In the genomic region with DNA sequence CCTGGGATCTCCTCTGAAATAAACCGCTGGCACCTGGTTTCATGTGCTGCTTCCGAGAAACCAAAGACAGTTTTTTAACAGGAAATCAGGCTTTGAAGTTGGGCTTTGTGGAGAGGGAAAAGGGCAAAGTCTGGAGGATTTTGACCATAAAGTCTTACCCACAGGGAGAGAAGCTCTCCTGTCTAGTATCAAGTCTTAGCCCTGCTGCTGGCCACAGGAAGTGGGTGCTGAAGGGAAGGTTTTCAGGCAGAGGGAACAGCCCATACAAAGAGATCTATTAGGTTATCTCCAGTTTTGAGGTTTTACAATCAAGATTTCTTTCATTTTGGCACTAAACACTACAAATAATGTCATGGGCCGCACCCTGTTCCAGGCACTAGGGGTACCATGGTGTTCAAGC, we compare ENCODE assay signal across 1 cellular context.
TF ChIP-seq lines count a peak whose summit lies in the region.

No MANE protein-coding gene starts in this region.

TF ChIP-seq in GM23338, 12 proteins besides CTCF, POLR2A, EP300 and RAD21 (continued from another document):
- TF ChIP-seq, protein P1, sequence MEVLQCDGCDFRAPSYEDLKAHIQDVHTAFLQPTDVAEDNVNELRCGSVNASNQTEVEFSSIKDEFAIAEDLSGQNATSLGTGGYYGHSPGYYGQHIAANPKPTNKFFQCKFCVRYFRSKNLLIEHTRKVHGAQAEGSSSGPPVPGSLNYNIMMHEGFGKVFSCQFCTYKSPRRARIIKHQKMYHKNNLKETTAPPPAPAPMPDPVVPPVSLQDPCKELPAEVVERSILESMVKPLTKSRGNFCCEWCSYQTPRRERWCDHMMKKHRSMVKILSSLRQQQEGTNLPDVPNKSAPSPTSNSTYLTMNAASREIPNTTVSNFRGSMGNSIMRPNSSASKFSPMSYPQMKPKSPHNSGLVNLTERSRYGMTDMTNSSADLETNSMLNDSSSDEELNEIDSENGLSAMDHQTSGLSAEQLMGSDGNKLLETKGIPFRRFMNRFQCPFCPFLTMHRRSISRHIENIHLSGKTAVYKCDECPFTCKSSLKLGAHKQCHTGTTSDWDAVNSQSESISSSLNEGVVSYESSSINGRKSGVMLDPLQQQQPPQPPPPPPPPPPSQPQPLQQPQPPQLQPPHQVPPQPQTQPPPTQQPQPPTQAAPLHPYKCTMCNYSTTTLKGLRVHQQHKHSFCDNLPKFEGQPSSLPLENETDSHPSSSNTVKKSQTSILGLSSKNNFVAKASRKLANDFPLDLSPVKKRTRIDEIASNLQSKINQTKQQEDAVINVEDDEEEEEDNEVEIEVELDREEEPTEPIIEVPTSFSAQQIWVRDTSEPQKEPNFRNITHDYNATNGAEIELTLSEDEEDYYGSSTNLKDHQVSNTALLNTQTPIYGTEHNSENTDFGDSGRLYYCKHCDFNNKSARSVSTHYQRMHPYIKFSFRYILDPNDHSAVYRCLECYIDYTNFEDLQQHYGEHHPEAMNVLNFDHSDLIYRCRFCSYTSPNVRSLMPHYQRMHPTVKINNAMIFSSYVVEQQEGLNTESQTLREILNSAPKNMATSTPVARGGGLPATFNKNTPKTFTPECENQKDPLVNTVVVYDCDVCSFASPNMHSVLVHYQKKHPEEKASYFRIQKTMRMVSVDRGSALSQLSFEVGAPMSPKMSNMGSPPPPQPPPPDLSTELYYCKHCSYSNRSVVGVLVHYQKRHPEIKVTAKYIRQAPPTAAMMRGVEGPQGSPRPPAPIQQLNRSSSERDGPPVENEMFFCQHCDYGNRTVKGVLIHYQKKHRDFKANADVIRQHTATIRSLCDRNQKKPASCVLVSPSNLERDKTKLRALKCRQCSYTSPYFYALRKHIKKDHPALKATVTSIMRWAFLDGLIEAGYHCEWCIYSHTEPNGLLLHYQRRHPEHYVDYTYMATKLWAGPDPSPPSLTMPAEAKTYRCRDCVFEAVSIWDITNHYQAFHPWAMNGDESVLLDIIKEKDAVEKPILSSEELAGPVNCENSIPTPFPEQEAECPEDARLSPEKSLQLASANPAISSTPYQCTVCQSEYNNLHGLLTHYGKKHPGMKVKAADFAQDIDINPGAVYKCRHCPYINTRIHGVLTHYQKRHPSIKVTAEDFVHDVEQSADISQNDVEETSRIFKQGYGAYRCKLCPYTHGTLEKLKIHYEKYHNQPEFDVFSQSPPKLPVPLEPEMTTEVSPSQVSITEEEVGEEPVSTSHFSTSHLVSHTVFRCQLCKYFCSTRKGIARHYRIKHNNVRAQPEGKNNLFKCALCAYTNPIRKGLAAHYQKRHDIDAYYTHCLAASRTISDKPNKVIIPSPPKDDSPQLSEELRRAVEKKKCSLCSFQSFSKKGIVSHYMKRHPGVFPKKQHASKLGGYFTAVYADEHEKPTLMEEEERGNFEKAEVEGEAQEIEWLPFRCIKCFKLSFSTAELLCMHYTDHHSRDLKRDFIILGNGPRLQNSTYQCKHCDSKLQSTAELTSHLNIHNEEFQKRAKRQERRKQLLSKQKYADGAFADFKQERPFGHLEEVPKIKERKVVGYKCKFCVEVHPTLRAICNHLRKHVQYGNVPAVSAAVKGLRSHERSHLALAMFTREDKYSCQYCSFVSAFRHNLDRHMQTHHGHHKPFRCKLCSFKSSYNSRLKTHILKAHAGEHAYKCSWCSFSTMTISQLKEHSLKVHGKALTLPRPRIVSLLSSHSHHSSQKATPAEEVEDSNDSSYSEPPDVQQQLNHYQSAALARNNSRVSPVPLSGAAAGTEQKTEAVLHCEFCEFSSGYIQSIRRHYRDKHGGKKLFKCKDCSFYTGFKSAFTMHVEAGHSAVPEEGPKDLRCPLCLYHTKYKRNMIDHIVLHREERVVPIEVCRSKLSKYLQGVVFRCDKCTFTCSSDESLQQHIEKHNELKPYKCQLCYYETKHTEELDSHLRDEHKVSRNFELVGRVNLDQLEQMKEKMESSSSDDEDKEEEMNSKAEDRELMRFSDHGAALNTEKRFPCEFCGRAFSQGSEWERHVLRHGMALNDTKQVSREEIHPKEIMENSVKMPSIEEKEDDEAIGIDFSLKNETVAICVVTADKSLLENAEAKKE (CRISPR knock-in tag; IDR thresholded peaks at IDR 0.05), result no peak
- TF ChIP-seq ZNF331 (CRISPR knock-in tag; IDR thresholded peaks at IDR 0.05; ENCODE audit: low read depth) (no peak), JUNB (IDR thresholded peaks at IDR 0.05; ENCODE audit: unreplicated experiment) (no peak)
